23 cellular contexts compared by ENCODE assay signal in the genomic region with DNA sequence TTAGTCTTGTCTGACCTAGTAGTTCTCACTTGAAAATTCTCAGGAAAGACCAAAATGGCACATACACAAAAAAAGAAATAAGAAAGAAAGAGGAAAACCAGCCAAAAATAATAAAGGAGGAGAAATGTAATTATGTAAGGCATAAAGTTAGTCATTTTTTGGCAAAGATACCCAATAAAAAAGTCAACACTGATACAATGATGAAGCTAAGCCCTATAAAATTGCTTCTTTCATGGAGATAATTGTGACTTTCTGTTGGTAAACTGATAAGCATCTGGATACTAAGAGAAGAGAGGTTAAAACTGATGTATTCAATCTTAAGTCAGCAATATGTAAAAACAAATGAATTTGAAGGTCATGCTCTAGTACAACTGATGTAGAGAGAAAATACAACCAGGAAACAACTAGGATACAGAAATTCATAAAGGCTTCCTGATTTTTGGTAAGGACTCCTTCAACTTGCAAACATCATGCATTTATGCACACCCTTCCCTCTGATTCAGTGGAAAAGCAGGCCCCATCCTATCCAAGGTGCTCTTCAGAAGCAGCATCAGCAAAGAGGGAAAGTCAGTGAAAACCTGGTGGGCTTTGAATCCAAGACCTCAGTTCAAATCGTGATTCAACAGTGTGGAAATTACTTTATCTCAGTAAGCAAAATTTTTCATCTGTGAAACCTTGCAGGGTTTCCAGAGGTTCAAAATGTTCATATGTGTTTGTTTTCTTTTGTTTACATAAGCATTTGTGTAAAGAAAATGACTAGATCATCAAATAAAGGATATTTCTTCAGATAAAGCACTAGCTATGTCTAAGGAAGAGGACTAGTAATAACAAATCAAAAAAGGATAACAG. TPM values are rescaled to one million over a fixed set of nuclear protein-coding genes. Genes with fewer than 3 reads are reported as not detected.
DNase-seq lines count a peak whose midpoint lies in the region; FAIRE-seq and TF ChIP-seq lines count a peak whose summit lies in the region.
"Had no signal": no experiment of that assay in that cellular context is flagged by ENCODE, and none has a peak within 500 bp of the region (broad histone marks: within the 10 kb centered on the region; RNA-seq: fewer than 3 reads in every experiment).

No MANE protein-coding gene starts in this region.

- H2AFZ ChIP-seq in OCI-LY7 (ENCODE audit: low read length) = peak overlapping the region; percentile 62
- H2AFZ ChIP-seq: neural progenitor cell, PC-9 had no signal

- POLR2A ChIA-PET in OCI-LY7 (lab: Charles Lee) = interaction anchor here (0.7 to 4.3 kb wide), 3 partner anchors 29 to 333 kb away, joined by 3 to 29 read pairs (median 4); no protein-coding TSS in a partner anchor

- no peaks in the 10 kb centered on the region for H3K79me2 ChIP-seq in OCI-LY7 (ENCODE audit: insufficient read depth, low read depth, low read length)

- H3K4me1 ChIP-seq in OCI-LY7 (ENCODE audit: insufficient read depth, low read length, poor library complexity, severe bottlenecking) = peaks cover 63% of the 10 kb centered on the region

- H3K4me3 ChIP-seq in OCI-LY7 (ENCODE audit: low read depth, low read length, poor library complexity, severe bottlenecking) = no peak overlapping the region
- H3K4me3 ChIP-seq: esophagus muscularis mucosa, heart left ventricle, left lung, mucosa of descending colon, neural progenitor cell, PC-9, prostate gland, tibial nerve had no signal

- BruUV-seq in OCI-LY7 (replicated peaks; lab: Mats Ljungman, UMichigan) = no TSS peak

- H3K9me2 ChIP-seq in OCI-LY7 (ENCODE audit: insufficient read depth, low read length) = no peaks in the 10 kb centered on the region

- H3K36me3 ChIP-seq in OCI-LY7 (ENCODE audit: insufficient read depth, low read length) = no peaks in the 10 kb centered on the region
- H3K36me3 ChIP-seq: esophagus muscularis mucosa, heart left ventricle, left lung, neural progenitor cell, prostate gland, tibial nerve, WERI-Rb-1 had no signal

- peak overlapping the region; percentile 86 for H3K4me2 ChIP-seq in OCI-LY7 (ENCODE audit: low read length)
- H3K4me2 ChIP-seq: neural progenitor cell, PC-9 had no signal

- CTCF ChIA-PET in OCI-LY7 (lab: Charles Lee; ENCODE audit: unreplicated experiment) = no interaction called here

- H3K9me3 ChIP-seq in OCI-LY7 (ENCODE audit: low read length) = no peaks in the 10 kb centered on the region
- H3K9me3 ChIP-seq: esophagus muscularis mucosa, heart left ventricle, left lung, mucosa of descending colon, prostate gland, tibial nerve had no signal

- no peak for FAIRE-seq in D721Med (lab: Jason Lieb, UNC)
- FAIRE-seq: small intestine had no signal

- intact Hi-C loops in OCI-LY7 (cut with micrococcal nuclease; ENCODE audit: unreplicated experiment) = loop anchor here (5.0 kb wide), 1 partner anchor 678 kb away; a partner anchor contains a TSS

- peak overlapping the region; percentile 84 for H3K27ac ChIP-seq in OCI-LY7 (ENCODE audit: low read depth, low read length, poor library complexity, severe bottlenecking)
- H3K27ac ChIP-seq: esophagus muscularis mucosa, heart left ventricle, left lung, neural progenitor cell, PC-9, tibial nerve, WERI-Rb-1 had no signal

- DNase-seq in GM03348 (ENCODE audit: low spot score) = peak; percentile 4
- no peak for DNase-seq in OCI-LY7 (ENCODE audit: low spot score)
- DNase-seq in dermis blood vessel endothelial cell = peak; percentile 21
- DNase-seq in pulmonary artery endothelial cell (ENCODE audit: low read depth, low spot score) = peak; percentile 3
- no peak for DNase-seq in NCI-H1930 (lab: John Stamatoyannopoulos, UW)
- no peak for DNase-seq in H4 (ENCODE audit: low spot score)
- no peak for DNase-seq in D721Med (ENCODE audit: insufficient read length, low spot score)
- DNase-seq: CD8-positive, alpha-beta memory T cell; DND-41; HCEC 1CT; heart left ventricle; left lung; mucosa of descending colon; NCI-H1436; NCI-H82; PC-9; small intestine; stimulated activated CD4-positive, alpha-beta T cell treated with anti-CD3 and anti-CD28 coated beads, Interleukin-4, amount 100 ng/mL, for 1 hour; WERI-Rb-1 had no signal

- H4K20me1 ChIP-seq in OCI-LY7 (ENCODE audit: insufficient read depth, low read length) = no peaks in the 10 kb centered on the region

- TF ChIP-seq CTCF in OCI-LY7 (conservative IDR thresholded peaks at IDR 0.05; ENCODE audit: low read length) = no peak
- no peak for TF ChIP-seq CTCF in D721Med (IDR thresholded peaks at IDR 0.05; ENCODE audit: insufficient read depth, missing control alignments)

RNA-seq across cellular contexts. Expression of a gene that starts 32.6 kb away (rescaled TPM):
- total RNA-seq in OCI-LY7 (2014; rRNA removed; shearing (Covaris generic)) = 8.0 and 29.3 TPM in 2 replicates
- total RNA-seq in OCI-LY7 (2022) = 23.8 and 25.4 TPM in 2 replicates
- total RNA-seq in dermis blood vessel endothelial cell = 5.0 and 8.8 TPM in 2 replicates
- total RNA-seq in pulmonary artery endothelial cell = 9.6 and 10.8 TPM in 2 replicates
- 4.0 and 8.7 TPM in 2 replicates for total RNA-seq in H4 (2014; rRNA removed; shearing (Covaris generic))

Comparison
In these comparisons a context has a peak if more than half of its experiments do, and no peak if none do; other contexts are left out.
1. DNase-seq: peak in GM03348 (single experiment), dermis blood vessel endothelial cell (single experiment) and pulmonary artery endothelial cell (single experiment); none in OCI-LY7 (single experiment), NCI-H1930 (0 of 2), H4 (single experiment) and D721Med (single experiment).